In genomic region chr19:57850553-57851017, GRCh38 we compare ENCODE assay signal across 8 cellular contexts. TPM values are rescaled to one million over a fixed set of nuclear protein-coding genes. Genes with fewer than 3 reads are reported as not detected.
DNase-seq lines count a peak whose midpoint lies in the region; ATAC-seq and TF ChIP-seq lines count a peak whose summit lies in the region.

No MANE protein-coding gene starts in this region.

- intact Hi-C loops in activated CD4-positive, alpha-beta T cell treated with anti-CD3 and anti-CD28 coated beads for 36 hours (cut with DNase I, micrococcal nuclease): loop anchor here (1.0 to 5.0 kb wide), 3 partner anchors 37 to 305 kb away; partner anchors contain the start of genes ZNF417 (in 1 of the 2) and ZNF814 (in 1 of the 2)

- TF ChIP-seq CTCF in coronary artery (IDR thresholded peaks at IDR 0.05): no peak

- peaks cover 48% of the 10 kb centered on the region for H3K36me3 Mint-ChIP-seq in activated CD4-positive, alpha-beta T cell treated with anti-CD3 and anti-CD28 coated beads for 36 hours (ENCODE audit: low read depth)

- DNase-seq in activated CD4-positive, alpha-beta T cell treated with anti-CD3 and anti-CD28 coated beads for 36 hours: peak; percentile 33
- no peak for DNase-seq in activated CD4-positive, alpha-beta T cell treated with anti-CD3 and anti-CD28 coated beads, Interleukin-2, amount 50 U/mL, for 1 hour
- peak; percentile 83 for DNase-seq in OCI-M1 (lab: John Stamatoyannopoulos, UW)
- no peak for DNase-seq in coronary artery (ENCODE audit: low spot score)
- peak; percentile 70 for DNase-seq in mucosa of gallbladder (ENCODE audit: low spot score)
- DNase-seq in NCI-H2196 (lab: John Stamatoyannopoulos, UW; ENCODE audit: unreplicated experiment): no peak
- DNase-seq in H4 (ENCODE audit: low spot score): no peak

- no peak overlapping the region for H3K27ac ChIP-seq in coronary artery

- H3K4me3 Mint-ChIP-seq in activated CD4-positive, alpha-beta T cell treated with anti-CD3 and anti-CD28 coated beads for 36 hours: peak overlapping the region; percentile 95

- H3K4me3 ChIP-seq in coronary artery: peak overlapping the region; percentile 84

- H3K4me1 Mint-ChIP-seq in activated CD4-positive, alpha-beta T cell treated with anti-CD3 and anti-CD28 coated beads for 36 hours: peaks cover 23% of the 10 kb centered on the region

- CTCF ChIA-PET in activated CD4-positive, alpha-beta T cell treated with anti-CD3 and anti-CD28 coated beads for 36 hours (lab: Charles Lee): no interaction called here

- ATAC-seq in activated CD4-positive, alpha-beta T cell treated with anti-CD3 and anti-CD28 coated beads for 36 hours: no peak
- ATAC-seq in HG02610 (IDR thresholded peaks at IDR 0.05; ENCODE audit: unreplicated experiment): no peak

- POLR2A ChIA-PET in activated CD4-positive, alpha-beta T cell treated with anti-CD3 and anti-CD28 coated beads for 36 hours (lab: Charles Lee): no interaction called here

- no peaks in the 10 kb centered on the region for H3K27me3 Mint-ChIP-seq in activated CD4-positive, alpha-beta T cell treated with anti-CD3 and anti-CD28 coated beads for 36 hours

- H3K27ac Mint-ChIP-seq in activated CD4-positive, alpha-beta T cell treated with anti-CD3 and anti-CD28 coated beads for 36 hours: peak overlapping the region; percentile 97

- H3K9me3 Mint-ChIP-seq in activated CD4-positive, alpha-beta T cell treated with anti-CD3 and anti-CD28 coated beads for 36 hours (ENCODE audit: low read depth): peaks cover 7% of the 10 kb centered on the region

RNA-seq across cellular contexts. Expression of gene ZNF587, which starts 0.9 kb away (rescaled TPM):
- 10 to 100 TPM; 20.1 to 22.9 TPM for total RNA-seq in activated CD4-positive, alpha-beta T cell treated with anti-CD3 and anti-CD28 coated beads for 36 hours
- total RNA-seq in mucosa of gallbladder: 60.0 TPM
- total RNA-seq in H4 (2014; rRNA removed; shearing (Covaris generic)): 4.3 and 11.9 TPM in 2 replicates

RNA-seq across cellular contexts. Expression of gene ZNF587B, which starts 20.5 kb away (rescaled TPM):
- total RNA-seq in activated CD4-positive, alpha-beta T cell treated with anti-CD3 and anti-CD28 coated beads for 36 hours: 10 to 100 TPM; 16.8 to 18.2 TPM
- 15.9 TPM for total RNA-seq in mucosa of gallbladder
- 7.4 and 11.9 TPM in 2 replicates for total RNA-seq in H4 (2014; rRNA removed; shearing (Covaris generic))

RNA-seq across cellular contexts. Expression of gene ZNF552, which starts 35.9 kb away (rescaled TPM):
- 1 to 10 TPM; 5.9 to 6.1 TPM for total RNA-seq in activated CD4-positive, alpha-beta T cell treated with anti-CD3 and anti-CD28 coated beads for 36 hours
- 47.0 TPM for total RNA-seq in mucosa of gallbladder
- total RNA-seq in H4 (2014; rRNA removed; shearing (Covaris generic)): 3.9 and 4.3 TPM in 2 replicates

RNA-seq across cellular contexts. Expression of gene ZNF814, which starts 38.3 kb away (rescaled TPM):
- total RNA-seq in activated CD4-positive, alpha-beta T cell treated with anti-CD3 and anti-CD28 coated beads for 36 hours: 10 to 100 TPM; 24.1 to 24.5 TPM
- total RNA-seq in mucosa of gallbladder: 23.6 TPM
- 3.6 and 11.1 TPM in 2 replicates for total RNA-seq in H4 (2014; rRNA removed; shearing (Covaris generic))

Comparison
In these comparisons a context has a peak if more than half of its experiments do, and no peak if none do; other contexts are left out.
1. DNase-seq: peak in activated CD4-positive, alpha-beta T cell treated with anti-CD3 and anti-CD28 coated beads for 36 hours (single experiment), OCI-M1 (single experiment) and mucosa of gallbladder (single experiment); none in activated CD4-positive, alpha-beta T cell treated with anti-CD3 and anti-CD28 coated beads, Interleukin-2, amount 50 U/mL, for 1 hour (single experiment), coronary artery (single experiment), NCI-H2196 (single experiment) and H4 (single experiment).